ENCODE assay signal across 9 cellular contexts in genomic region chr1:181091322-181092040, GRCh38. TPM values are rescaled to one million over a fixed set of nuclear protein-coding genes. Genes with fewer than 3 reads are reported as not detected.
DNase-seq lines count a peak whose midpoint lies in the region; ATAC-seq and TF ChIP-seq lines count a peak whose summit lies in the region.
"Had no signal": no experiment of that assay in that cellular context is flagged by ENCODE, and none has a peak within 500 bp of the region (broad histone marks: within the 10 kb centered on the region; RNA-seq: fewer than 3 reads in every experiment).

No MANE protein-coding gene starts in this region.

- H4K20me1 ChIP-seq in MM.1S (ENCODE audit: insufficient read depth, low read length): 0 out of 2 replicates have a peak, but pooled peaks cover 7% of the 10 kb centered on the region

- no peak for ATAC-seq in CD4-positive, CD25-positive, alpha-beta regulatory T cell (ENCODE audit: low read depth in 2 of 2)
- no peak for ATAC-seq in HG03175 (IDR thresholded peaks at IDR 0.05; ENCODE audit: unreplicated experiment)
- no peak for ATAC-seq in HG03469 (IDR thresholded peaks at IDR 0.05; ENCODE audit: unreplicated experiment)

- H3K4me1 ChIP-seq in CD4-positive, CD25-positive, alpha-beta regulatory T cell (ENCODE audit: control insufficient read depth, insufficient read depth, low read length, poor library complexity, severe bottlenecking): peaks cover 36% of the 10 kb centered on the region
- H3K4me1 ChIP-seq in MM.1S (ENCODE audit: low read length): peaks cover 20% of the 10 kb centered on the region

- peaks cover 9% of the 10 kb centered on the region for H3K36me3 Mint-ChIP-seq in CD4-positive, CD25-positive, alpha-beta regulatory T cell
- H3K36me3 Mint-ChIP-seq in nephron progenitor cell (ENCODE audit: low read depth): peaks cover 5% of the 10 kb centered on the region

- peak overlapping the region; percentile 89 to 96 (median 96) for H3K27ac Mint-ChIP-seq in CD4-positive, CD25-positive, alpha-beta regulatory T cell
- H3K27ac Mint-ChIP-seq in nephron progenitor cell: no peak overlapping the region

- H3K27me3 Mint-ChIP-seq in CD4-positive, CD25-positive, alpha-beta regulatory T cell: no peaks in the 10 kb centered on the region
- peaks cover 8% of the 10 kb centered on the region for H3K27me3 Mint-ChIP-seq in nephron progenitor cell (ENCODE audit: low read depth, poor library complexity)

- H3K9me2 ChIP-seq in MM.1S (replicated peaks; ENCODE audit: insufficient read depth, low read length): no peaks in the 10 kb centered on the region

- no peak overlapping the region for H2AFZ ChIP-seq in MM.1S (ENCODE audit: low read length)

- H3F3A ChIP-seq in MM.1S (ENCODE audit: insufficient read depth, low read length): peaks cover 15% of the 10 kb centered on the region

- peaks cover 0 to 2% (median 0%) of the 10 kb centered on the region in 7 donors for H3K9me3 Mint-ChIP-seq in CD4-positive, CD25-positive, alpha-beta regulatory T cell
- no peaks in the 10 kb centered on the region for H3K9me3 Mint-ChIP-seq in nephron progenitor cell

- H3K79me2 ChIP-seq in MM.1S (ENCODE audit: low read length): peaks cover 45% of the 10 kb centered on the region

- H3K27me3 ChIP-seq in CD4-positive, CD25-positive, alpha-beta regulatory T cell (ENCODE audit: control insufficient read depth, insufficient read depth, low read length): no peaks in the 10 kb centered on the region
- H3K27me3 ChIP-seq in MM.1S (replicated peaks; ENCODE audit: insufficient read depth, low read length): no peaks in the 10 kb centered on the region

- peak overlapping the region; percentile 88 for H3K4me2 ChIP-seq in MM.1S (ENCODE audit: low read depth, low read length)

- H3K4me3 ChIP-seq in CD4-positive, CD25-positive, alpha-beta regulatory T cell (ENCODE audit: low read depth, low read length): peak overlapping the region; percentile 96
- peak overlapping the region; percentile 94 for H3K4me3 ChIP-seq in MM.1S (ENCODE audit: low read length)
- peak overlapping the region; percentile 89 for H3K4me3 ChIP-seq in choroid plexus epithelial cell (ENCODE audit: low read depth, low read length)

- no peak for TF ChIP-seq CTCF in MM.1S (IDR thresholded peaks at IDR 0.05; ENCODE audit: low read length)
- no peak for TF ChIP-seq CTCF in choroid plexus epithelial cell (conservative IDR thresholded peaks at IDR 0.05; ENCODE audit: low read depth, low read length)
- no peak for TF ChIP-seq CTCF in nephron progenitor cell (IDR thresholded peaks at IDR 0.05)

- H3K4me1 Mint-ChIP-seq in CD4-positive, CD25-positive, alpha-beta regulatory T cell: peaks cover 28 to 45% (median 37%) of the 10 kb centered on the region in 4 donors
- H3K4me1 Mint-ChIP-seq in nephron progenitor cell: peaks cover 65% of the 10 kb centered on the region

- no peaks in the 10 kb centered on the region for H3K9me3 ChIP-seq in CD4-positive, CD25-positive, alpha-beta regulatory T cell (ENCODE audit: control insufficient read depth in 2 of 2, low read length in 2 of 2)
- H3K9me3 ChIP-seq in MM.1S (replicated peaks; ENCODE audit: insufficient read depth, low read length): no peaks in the 10 kb centered on the region

- H3K36me3 ChIP-seq in CD4-positive, CD25-positive, alpha-beta regulatory T cell (ENCODE audit: control insufficient read depth, insufficient read depth, low read length): peaks cover 3% of the 10 kb centered on the region
- no peaks in the 10 kb centered on the region for H3K36me3 ChIP-seq in MM.1S (replicated peaks; ENCODE audit: insufficient read depth, low read length)

- H3K4me3 Mint-ChIP-seq in CD4-positive, CD25-positive, alpha-beta regulatory T cell: peak overlapping the region; percentile 91 to 100 (median 97)
- peak overlapping the region; percentile 98 for H3K4me3 Mint-ChIP-seq in nephron progenitor cell

- peak overlapping the region; percentile 79; the same call in 1 of the 2 replicates for H3K9ac ChIP-seq in MM.1S (ENCODE audit: low read length)

- no peak for DNase-seq in CD4-positive, CD25-positive, alpha-beta regulatory T cell
- DNase-seq in MM.1S (no peak), choroid plexus epithelial cell (ENCODE audit: low read depth) (no peak), nephron progenitor cell (no peak), HCEC 1CT (no peak), NCI-H526 treated with DMSO at 0.1 percent for 48 hours (lab: John Stamatoyannopoulos, UW) (no peak)
- DNase-seq: retina had no signal

- peak overlapping the region; percentile 97 for H3K27ac ChIP-seq in CD4-positive, CD25-positive, alpha-beta regulatory T cell (ENCODE audit: insufficient read depth, low read length, poor library complexity, severe bottlenecking)
- no peak overlapping the region for H3K27ac ChIP-seq in MM.1S (ENCODE audit: low read length)

RNA-seq across cellular contexts. Expression of gene IER5, which starts 3.0 kb away (rescaled TPM):
- total RNA-seq in CD4-positive, CD25-positive, alpha-beta regulatory T cell: 81.8 TPM
- polyA plus RNA-seq in CD4-positive, CD25-positive, alpha-beta regulatory T cell: 10 to 100 TPM in 1 of 4 donors, 1 to 10 TPM in 3; 6.5 to 14.2 (median 7.7) TPM

RNA-seq across cellular contexts. Expression of gene MR1, which starts 57.7 kb away (rescaled TPM):
- total RNA-seq in CD4-positive, CD25-positive, alpha-beta regulatory T cell: 30.5 TPM
- 10 to 100 TPM; 41.3 to 48.7 (median 45.2) TPM for polyA plus RNA-seq in CD4-positive, CD25-positive, alpha-beta regulatory T cell
